ENCODE assay signal across 13 cellular contexts in genomic region chr10:127148066-127148932, GRCh38. TPM values are rescaled to one million over a fixed set of nuclear protein-coding genes. Genes with fewer than 3 reads are reported as not detected.
DNase-seq lines count a peak whose midpoint lies in the region; ATAC-seq, FAIRE-seq and TF ChIP-seq lines count a peak whose summit lies in the region.
"Had no signal": no experiment of that assay in that cellular context is flagged by ENCODE, and none has a peak within 500 bp of the region (broad histone marks: within the 10 kb centered on the region; RNA-seq: fewer than 3 reads in every experiment).

No MANE protein-coding gene starts in this region.

- in situ Hi-C loops in Panc1 (cut with HindIII; ENCODE audit: low pct_unique_long_range_greater_than_20kb, low sequenced_read_pairs) = no loop called here

- no TSS peak for BruUV-seq in Panc1 (replicated peaks; lab: Mats Ljungman, UMichigan)
- BruUV-seq in endothelial cell of umbilical vein (replicated peaks; lab: Mats Ljungman, UMichigan) = TSS peak; percentile 76

- H3K9me1 ChIP-seq in endothelial cell of umbilical vein (replicated peaks; ENCODE audit: control insufficient read depth, extremely low read depth, insufficient read depth, low read length) = no peaks in the 10 kb centered on the region

- H3K4me1 ChIP-seq in Panc1 (ENCODE audit: control insufficient read depth, insufficient read depth, low read length) (peaks cover 7% of the 10 kb centered on the region), endothelial cell of umbilical vein (ENCODE audit: control insufficient read depth, extremely low read depth, insufficient read depth, low read length) (peaks cover 28% of the 10 kb centered on the region), vagina (no peaks in the 10 kb centered on the region), right lobe of liver (peaks cover 0 to 17% (median 7%) of the 10 kb centered on the region in 4 donors)
- H3K4me1 ChIP-seq: thyroid gland had no signal

- H3K79me2 ChIP-seq in endothelial cell of umbilical vein (ENCODE audit: control insufficient read depth, insufficient read depth, low read length) = no peaks in the 10 kb centered on the region

- DNase-seq in H4 (ENCODE audit: low spot score) (peak; percentile 87), Panc1 (ENCODE audit: low read depth, low spot score) (peak; percentile 89), endothelial cell of umbilical vein (ENCODE audit: low read depth, low spot score) (peak; percentile 89), skeletal muscle cell (ENCODE audit: low read depth) (no peak), cerebellar nuclear complex (lab: John Stamatoyannopoulos, UW) (no peak), vagina (ENCODE audit: extremely low spot score in 2 of 2) (no peak), right lobe of liver (no peak)
- no peak for DNase-seq in activated CD8-positive, alpha-beta T cell treated with anti-CD3 and anti-CD28 coated beads, Interleukin-2, amount 10 ng/mL, durations not matched to agents 7 days and 5 days
- DNase-seq: activated CD4-positive, alpha-beta T cell treated with anti-CD3 and anti-CD28 coated beads, Interleukin-2, amount 50 U/mL, for 4 hours; left colon; NCI-H748 treated with DMSO at 0.1 percent for 48 hours; thyroid gland had no signal

- dilution Hi-C loops in endothelial cell of umbilical vein (cut with MboI; ENCODE audit: extremely low pct_ligation_motif_present, low sequenced_read_pairs) = no loop called here

- H2AFZ ChIP-seq in endothelial cell of umbilical vein (ENCODE audit: low read depth, low read length) = peak overlapping the region; percentile 28

- no peak overlapping the region for H3K4me3 Mint-ChIP-seq in activated CD8-positive, alpha-beta T cell treated with anti-CD3 and anti-CD28 coated beads, Interleukin-2, amount 10 ng/mL, durations not matched to agents 7 days and 5 days

- TF ChIP-seq CTCF in Panc1 (IDR thresholded peaks at IDR 0.05) (no peak), endothelial cell of umbilical vein (IDR thresholded peaks at IDR 0.05; ENCODE audit: extremely low read depth in 1 of 2, insufficient read depth in 1 of 2, low read depth in 1 of 2, low read length in 2 of 2) (no peak), vagina (IDR thresholded peaks at IDR 0.05) (no peak), right lobe of liver (IDR thresholded peaks at IDR 0.05) (no peak)

- no peak overlapping the region for H3K27ac Mint-ChIP-seq in activated CD8-positive, alpha-beta T cell treated with anti-CD3 and anti-CD28 coated beads, Interleukin-2, amount 10 ng/mL, durations not matched to agents 7 days and 5 days

- intact Hi-C loops in Panc1 (cut with micrococcal nuclease; ENCODE audit: unreplicated experiment) = no loop called here
- intact Hi-C loops in endothelial cell of umbilical vein (cut with micrococcal nuclease) = loop anchor here (1.0 to 10.0 kb wide), 2 partner anchors 48 to 243 kb away; partner anchors contain the start of genes DOCK1 and INSYN2A
- intact Hi-C loops in vagina (cut with DNase I) = no loop called here
- intact Hi-C loops in right lobe of liver (cut with DNase I) = no loop called here

- H3K27me3 Mint-ChIP-seq in activated CD8-positive, alpha-beta T cell treated with anti-CD3 and anti-CD28 coated beads, Interleukin-2, amount 10 ng/mL, durations not matched to agents 7 days and 5 days (ENCODE audit: low read depth) = no peaks in the 10 kb centered on the region

- H3K27me3 ChIP-seq in Panc1 (ENCODE audit: control insufficient read depth, insufficient read depth, low read length) (no peaks in the 10 kb centered on the region), endothelial cell of umbilical vein (ENCODE audit: control insufficient read depth in 2 of 2, insufficient read depth in 2 of 2, low read length in 2 of 2) (no peaks in the 10 kb centered on the region), vagina (no peaks in the 10 kb centered on the region), right lobe of liver (no peaks in the 10 kb centered on the region)
- H3K27me3 ChIP-seq: thyroid gland had no signal

- H3K36me3 ChIP-seq in Panc1 (ENCODE audit: control insufficient read depth, insufficient read depth, low read length) (no peaks in the 10 kb centered on the region), endothelial cell of umbilical vein (ENCODE audit: control insufficient read depth in 2 of 2, extremely low read depth in 1 of 2, insufficient read depth in 2 of 2, low read length in 2 of 2) (no peaks in the 10 kb centered on the region), vagina (no peaks in the 10 kb centered on the region), right lobe of liver (no peaks in the 10 kb centered on the region)
- H3K36me3 ChIP-seq: thyroid gland had no signal

- TF ChIP-seq POLR2A in endothelial cell of umbilical vein (IDR thresholded peaks at IDR 0.05; ENCODE audit: low read depth, low read length) (no peak), vagina (IDR thresholded peaks at IDR 0.05) (no peak), right lobe of liver (IDR thresholded peaks at IDR 0.05) (no peak)

- no peaks in the 10 kb centered on the region for H3K4me1 Mint-ChIP-seq in activated CD8-positive, alpha-beta T cell treated with anti-CD3 and anti-CD28 coated beads, Interleukin-2, amount 10 ng/mL, durations not matched to agents 7 days and 5 days (ENCODE audit: low read depth)

- ATAC-seq in Panc1 (peak; percentile 71), right lobe of liver (no peak)
- ATAC-seq in activated CD8-positive, alpha-beta T cell treated with anti-CD3 and anti-CD28 coated beads, Interleukin-2, amount 10 ng/mL, durations not matched to agents 7 days and 5 days = no peak
- ATAC-seq: left colon had no signal

- 61% methylated on average over 15 of the region's 15 CpGs for WGBS in right lobe of liver (ENCODE audit: insufficient coverage, low coverage, low lambda C conversion rate, missing lambda C conversion rate)

- FAIRE-seq in endothelial cell of umbilical vein (lab: Jason Lieb, UNC) = peak; percentile 97

- H3K4me3 ChIP-seq in Panc1 (ENCODE audit: low read depth in 2 of 2, low read length in 2 of 2) (no peak overlapping the region), endothelial cell of umbilical vein (replicated peaks in 1 of 3; ENCODE audit: insufficient read depth in 1 of 3, low read depth in 1 of 3, low read length in 3 of 3) (peak overlapping the region in 1 of 3 experiments; percentile 13), skeletal muscle cell (ENCODE audit: low read depth, low read length) (peak overlapping the region; percentile 17), vagina (no peak overlapping the region), right lobe of liver (no peak overlapping the region)
- H3K4me3 ChIP-seq: thyroid gland had no signal

- peak overlapping the region; percentile 69 for H3K9ac ChIP-seq in endothelial cell of umbilical vein (replicated peaks; ENCODE audit: extremely low read depth, insufficient read depth, low read length)

- no peaks in the 10 kb centered on the region for H3K36me3 Mint-ChIP-seq in activated CD8-positive, alpha-beta T cell treated with anti-CD3 and anti-CD28 coated beads, Interleukin-2, amount 10 ng/mL, durations not matched to agents 7 days and 5 days (ENCODE audit: low read depth)

- CTCF ChIA-PET in Panc1 (lab: Charles Lee) (no interaction called here), endothelial cell of umbilical vein (lab: Charles Lee) (interaction anchor here (0.9 to 1.8 kb wide), 5 partner anchors 11 to 106 kb away, joined by 3 to 7 read pairs (median 4); no protein-coding TSS in a partner anchor)
- CTCF ChIA-PET in activated CD8-positive, alpha-beta T cell treated with anti-CD3 and anti-CD28 coated beads, Interleukin-2, amount 10 ng/mL, durations not matched to agents 7 days and 5 days (lab: Charles Lee) = no interaction called here

- no peaks in the 10 kb centered on the region for H3K9me3 ChIP-seq in Panc1 (ENCODE audit: control insufficient read depth, insufficient read depth, low read depth, low read length)
- H3K9me3 ChIP-seq in endothelial cell of umbilical vein (replicated peaks; ENCODE audit: control insufficient read depth, insufficient read depth, low read length) = no peaks in the 10 kb centered on the region
- H3K9me3 ChIP-seq in vagina = no peaks in the 10 kb centered on the region
- no peaks in the 10 kb centered on the region for H3K9me3 ChIP-seq in right lobe of liver
- H3K9me3 ChIP-seq: thyroid gland had no signal

- H3K27ac ChIP-seq in Panc1 (ENCODE audit: low read length) (no peak overlapping the region), endothelial cell of umbilical vein (ENCODE audit: insufficient read depth, low read depth, low read length) (peak overlapping the region; percentile 95), vagina (no peak overlapping the region), right lobe of liver (no peak overlapping the region)
- H3K27ac ChIP-seq: HL-60, thyroid gland had no signal

- H3K9me3 Mint-ChIP-seq in activated CD8-positive, alpha-beta T cell treated with anti-CD3 and anti-CD28 coated beads, Interleukin-2, amount 10 ng/mL, durations not matched to agents 7 days and 5 days (ENCODE audit: insufficient read depth) = no peaks in the 10 kb centered on the region

- peak overlapping the region; percentile 87 for H3K4me2 ChIP-seq in endothelial cell of umbilical vein (ENCODE audit: insufficient read depth, low read length)

- H4K20me1 ChIP-seq in endothelial cell of umbilical vein (replicated peaks; ENCODE audit: control insufficient read depth, extremely low read depth, insufficient read depth, low read length) = no peaks in the 10 kb centered on the region

- POLR2A ChIA-PET in Panc1 (lab: Charles Lee) = interaction anchor here (0.6 kb wide), 1 partner anchor 579 kb away, joined by 3 read pairs; no protein-coding TSS in a partner anchor
- POLR2A ChIA-PET in endothelial cell of umbilical vein (lab: Charles Lee) = interaction anchor here (0.6 kb wide), 1 partner anchor 12 kb away, joined by 3 read pairs; no protein-coding TSS in a partner anchor
- POLR2A ChIA-PET in activated CD8-positive, alpha-beta T cell treated with anti-CD3 and anti-CD28 coated beads, Interleukin-2, amount 10 ng/mL, durations not matched to agents 7 days and 5 days (lab: Charles Lee) = no interaction called here

TF ChIP-seq in endothelial cell of umbilical vein, 7 proteins besides CTCF, POLR2A, EP300 and RAD21 (continues in another document):
- TF ChIP-seq MYC (IDR thresholded peaks at IDR 0.05; ENCODE audit: low read depth, low read length) = no peak

RNA-seq across cellular contexts. Expression of gene INSYN2A, which starts 48.1 kb away (rescaled TPM):
- total RNA-seq in H4 (2014; rRNA removed; shearing (Covaris generic)) = 0.02 TPM in 1 of 2 replicates, not detected in the other
- total RNA-seq in Panc1 (2021; ENCODE audit: unreplicated experiment) (not detected), endothelial cell of umbilical vein (0.07 TPM in 1 of 2 replicates, not detected in the other), vagina (0.25 TPM), right lobe of liver (not detected)
- polyA plus RNA-seq in Panc1 (2012; ENCODE audit: insufficient read length) = not detected
- polyA plus RNA-seq in endothelial cell of umbilical vein = 0.04 TPM in 1 of 2 replicates, not detected in the other
- 0.03 TPM in 2 replicates for polyA plus RNA-seq in endothelial cell of umbilical vein (2011; cell fraction: cytosol; rRNA removed)
- polyA plus RNA-seq in endothelial cell of umbilical vein (2011; cell fraction: nucleus; rRNA removed) = 0.04 TPM in 1 of 2 replicates, not detected in the other
- 0.05 and 0.12 TPM in 2 replicates for polyA plus RNA-seq in endothelial cell of umbilical vein (2012)
- not detected in 2 replicates for polyA minus RNA-seq in endothelial cell of umbilical vein
- polyA minus RNA-seq in endothelial cell of umbilical vein (2011; cell fraction: cytosol; rRNA and poly(A)+ RNA removed) = not detected
- polyA minus RNA-seq in endothelial cell of umbilical vein (2011; cell fraction: nucleus; rRNA and poly(A)+ RNA removed) = not detected in 2 replicates
- total RNA-seq in activated CD8-positive, alpha-beta T cell treated with anti-CD3 and anti-CD28 coated beads, Interleukin-2, amount 10 ng/mL, durations not matched to agents 7 days and 5 days = not detected

Comparison
In these comparisons a context has a peak if more than half of its experiments do, and no peak if none do; other contexts are left out.
1. DNase-seq: peak in H4 (single experiment), Panc1 (single experiment) and endothelial cell of umbilical vein (single experiment); none in skeletal muscle cell (single experiment), cerebellar nuclear complex (0 of 2), activated CD8-positive, alpha-beta T cell treated with anti-CD3 and anti-CD28 coated beads, Interleukin-2, amount 10 ng/mL, durations not matched to agents 7 days and 5 days (single experiment), vagina (0 of 2) and right lobe of liver (0 of 3).